In the genomic region with DNA sequence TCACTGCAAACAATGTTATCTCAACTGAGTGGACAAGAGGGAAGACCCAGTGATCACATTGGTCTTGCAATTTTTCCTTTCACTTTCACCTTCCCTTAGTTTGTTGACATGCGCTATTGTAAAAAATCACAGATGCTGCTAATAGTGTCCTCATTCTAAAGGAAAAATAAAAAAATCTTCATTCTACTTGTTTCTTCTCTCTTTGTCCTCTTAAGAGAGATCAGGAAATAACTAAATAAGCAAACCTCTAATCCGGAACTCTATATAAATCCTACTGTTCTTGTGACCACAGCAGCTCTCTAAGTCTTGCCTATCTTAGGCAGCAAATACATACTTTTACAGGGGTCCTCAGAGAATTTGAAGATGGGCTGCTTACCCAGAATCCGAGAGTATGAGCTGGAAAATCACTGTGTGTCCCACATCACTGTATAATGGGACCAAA, we compare ENCODE assay signal across 10 cellular contexts.
A peak's percentile ranks its signal among the peaks of the same experiment; 100 is the strongest.
DNase-seq lines count a peak whose midpoint lies in the region; ATAC-seq and TF ChIP-seq lines count a peak whose summit lies in the region.
"Had no signal": no experiment of that assay in that cellular context is flagged by ENCODE, and none has a peak within 500 bp of the region (broad histone marks: within the 10 kb centered on the region; RNA-seq: fewer than 3 reads in every experiment).

No MANE protein-coding gene starts in this region.

- H4K20me1 ChIP-seq in neural progenitor cell (ENCODE audit: low read depth): no peaks in the 10 kb centered on the region

- no peak overlapping the region for H3K4me2 ChIP-seq in neural progenitor cell

- H3K36me3 ChIP-seq in neural progenitor cell: no peaks in the 10 kb centered on the region
- H3K36me3 ChIP-seq: HAP-1 had no signal

- no peaks in the 10 kb centered on the region for H3K36me3 Mint-ChIP-seq in neural progenitor cell
- no peaks in the 10 kb centered on the region for H3K36me3 Mint-ChIP-seq in activated CD8-positive, alpha-beta memory T cell treated with anti-CD3 and anti-CD28 coated beads, Interleukin-2, amount 10 ng/mL, durations not matched to agents 7 days and 5 days

- H3K27me3 Mint-ChIP-seq in neural progenitor cell (ENCODE audit: insufficient read depth, low read depth): no peaks in the 10 kb centered on the region
- no peaks in the 10 kb centered on the region for H3K27me3 Mint-ChIP-seq in activated CD8-positive, alpha-beta memory T cell treated with anti-CD3 and anti-CD28 coated beads, Interleukin-2, amount 10 ng/mL, durations not matched to agents 7 days and 5 days

- DNase-seq in AG08396 (ENCODE audit: low spot score): peak; percentile 16
- DNase-seq in lung microvascular endothelial cell (ENCODE audit: low read depth in 2 of 2): peak; percentile 75 to 76
- DNase-seq in neural progenitor cell (ENCODE audit: low spot score): no peak
- no peak for DNase-seq in activated CD8-positive, alpha-beta memory T cell treated with anti-CD3 and anti-CD28 coated beads, Interleukin-2, amount 10 ng/mL, durations not matched to agents 7 days and 5 days
- no peak for DNase-seq in KG1 (lab: John Stamatoyannopoulos, UW)

- no peaks in the 10 kb centered on the region for H3K4me1 Mint-ChIP-seq in neural progenitor cell
- H3K4me1 Mint-ChIP-seq in activated CD8-positive, alpha-beta memory T cell treated with anti-CD3 and anti-CD28 coated beads, Interleukin-2, amount 10 ng/mL, durations not matched to agents 7 days and 5 days: no peaks in the 10 kb centered on the region

- no peak overlapping the region for H3K27ac Mint-ChIP-seq in neural progenitor cell
- no peak overlapping the region for H3K27ac Mint-ChIP-seq in activated CD8-positive, alpha-beta memory T cell treated with anti-CD3 and anti-CD28 coated beads, Interleukin-2, amount 10 ng/mL, durations not matched to agents 7 days and 5 days
- H3K27ac Mint-ChIP-seq: activated T-helper 1 cell treated with anti-CD3 and anti-CD28 coated beads, Interleukin-12 subunit alpha, Interleukin-12 subunit beta, Interleukin-2, Interleukin-4 antibody, amounts not matched to agents 30 ng/mL and 10 ng/mL and 1 ng/mL, durations not matched to agents 14 hours and 24 hours and 36 hours had no signal

- H3K79me2 ChIP-seq in neural progenitor cell (ENCODE audit: low read depth): no peaks in the 10 kb centered on the region

- H3K4me3 Mint-ChIP-seq in neural progenitor cell: no peak overlapping the region
- no peak overlapping the region for H3K4me3 Mint-ChIP-seq in activated CD8-positive, alpha-beta memory T cell treated with anti-CD3 and anti-CD28 coated beads, Interleukin-2, amount 10 ng/mL, durations not matched to agents 7 days and 5 days
- H3K4me3 Mint-ChIP-seq: activated T-helper 1 cell treated with anti-CD3 and anti-CD28 coated beads, Interleukin-12 subunit alpha, Interleukin-12 subunit beta, Interleukin-2, Interleukin-4 antibody, amounts not matched to agents 30 ng/mL and 10 ng/mL and 1 ng/mL, durations not matched to agents 14 hours and 24 hours and 36 hours had no signal

- H2AFZ ChIP-seq in neural progenitor cell (replicated peaks): no peak overlapping the region

- ATAC-seq in HG02884 (IDR thresholded peaks at IDR 0.05; ENCODE audit: unreplicated experiment): peak; percentile 80
- no peak for ATAC-seq in HG03175 (IDR thresholded peaks at IDR 0.05; ENCODE audit: unreplicated experiment)
- no peak for ATAC-seq in activated CD8-positive, alpha-beta memory T cell treated with anti-CD3 and anti-CD28 coated beads, Interleukin-2, amount 10 ng/mL, durations not matched to agents 7 days and 5 days

- CTCF ChIA-PET in activated CD8-positive, alpha-beta memory T cell treated with anti-CD3 and anti-CD28 coated beads, Interleukin-2, amount 10 ng/mL, durations not matched to agents 7 days and 5 days (lab: Charles Lee): no interaction called here

- TF ChIP-seq CTCF in neural progenitor cell (IDR thresholded peaks at IDR 0.05): no peak

- no peaks in the 10 kb centered on the region for H3F3A ChIP-seq in neural progenitor cell (ENCODE audit: low read depth)

- no peaks in the 10 kb centered on the region for H3K9me3 ChIP-seq in neural progenitor cell (ENCODE audit: low read depth)
- H3K9me3 ChIP-seq: HAP-1 had no signal

- H3K4me1 ChIP-seq in neural progenitor cell: no peaks in the 10 kb centered on the region
- H3K4me1 ChIP-seq: HAP-1 had no signal

- H3K9me3 Mint-ChIP-seq in neural progenitor cell: no peaks in the 10 kb centered on the region
- peaks cover 11% of the 10 kb centered on the region for H3K9me3 Mint-ChIP-seq in activated CD8-positive, alpha-beta memory T cell treated with anti-CD3 and anti-CD28 coated beads, Interleukin-2, amount 10 ng/mL, durations not matched to agents 7 days and 5 days (ENCODE audit: low read depth)
- H3K9me3 Mint-ChIP-seq: activated T-helper 1 cell treated with anti-CD3 and anti-CD28 coated beads, Interleukin-12 subunit alpha, Interleukin-12 subunit beta, Interleukin-2, Interleukin-4 antibody, amounts not matched to agents 30 ng/mL and 10 ng/mL and 1 ng/mL, durations not matched to agents 14 hours and 24 hours and 36 hours had no signal

- no peaks in the 10 kb centered on the region for H3K27me3 ChIP-seq in neural progenitor cell

- peak overlapping the region; percentile 77 for H3K27ac ChIP-seq in angular gyrus (ENCODE audit: low read depth, low read length)
- H3K27ac ChIP-seq in neural progenitor cell: no peak overlapping the region

- H3K4me3 ChIP-seq in neural progenitor cell: no peak overlapping the region
- H3K4me3 ChIP-seq: HAP-1 had no signal

- no peak overlapping the region for H3K9ac ChIP-seq in neural progenitor cell

Comparison
In these comparisons a context has a peak if more than half of its experiments do, and no peak if none do; other contexts are left out.
1. DNase-seq: peak in AG08396 (single experiment) and lung microvascular endothelial cell (2 of 2); none in neural progenitor cell (single experiment), activated CD8-positive, alpha-beta memory T cell treated with anti-CD3 and anti-CD28 coated beads, Interleukin-2, amount 10 ng/mL, durations not matched to agents 7 days and 5 days (single experiment) and KG1 (single experiment).